Comparison of ENCODE assay signal across 1 cellular context in the genomic region with DNA sequence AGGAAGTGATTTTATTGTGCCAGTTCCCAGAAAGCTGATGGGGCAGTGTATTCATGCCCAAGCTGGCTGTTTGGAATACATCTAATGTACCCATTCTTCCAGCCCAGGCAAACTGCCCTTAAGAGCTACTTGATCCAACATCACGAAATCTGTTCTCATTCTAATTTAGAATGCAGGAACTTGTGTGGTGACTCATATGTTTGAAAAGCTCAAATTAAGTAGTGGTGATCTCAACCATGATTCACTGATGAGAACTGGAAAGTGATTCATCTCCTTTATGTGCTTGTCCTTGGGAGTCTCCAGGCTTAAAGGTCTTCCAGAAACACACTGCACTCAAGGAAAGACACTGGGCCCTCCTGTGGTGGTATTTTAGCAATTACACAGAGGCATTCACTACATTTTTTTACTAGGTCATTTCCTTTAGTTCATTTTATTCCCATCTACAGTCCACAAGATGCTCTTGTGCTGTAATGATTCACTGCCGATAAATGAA.
TF ChIP-seq lines count a peak whose summit lies in the region.

No MANE protein-coding gene starts in this region.

TF ChIP-seq in HEK293, 187 proteins besides CTCF, POLR2A, EP300 and RAD21 (continued from another document):
- TF ChIP-seq, protein P1, sequence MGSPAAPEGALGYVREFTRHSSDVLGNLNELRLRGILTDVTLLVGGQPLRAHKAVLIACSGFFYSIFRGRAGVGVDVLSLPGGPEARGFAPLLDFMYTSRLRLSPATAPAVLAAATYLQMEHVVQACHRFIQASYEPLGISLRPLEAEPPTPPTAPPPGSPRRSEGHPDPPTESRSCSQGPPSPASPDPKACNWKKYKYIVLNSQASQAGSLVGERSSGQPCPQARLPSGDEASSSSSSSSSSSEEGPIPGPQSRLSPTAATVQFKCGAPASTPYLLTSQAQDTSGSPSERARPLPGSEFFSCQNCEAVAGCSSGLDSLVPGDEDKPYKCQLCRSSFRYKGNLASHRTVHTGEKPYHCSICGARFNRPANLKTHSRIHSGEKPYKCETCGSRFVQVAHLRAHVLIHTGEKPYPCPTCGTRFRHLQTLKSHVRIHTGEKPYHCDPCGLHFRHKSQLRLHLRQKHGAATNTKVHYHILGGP (tag by site-specific recombination; IDR thresholded peaks at IDR 0.05): peak; percentile 81
- TF ChIP-seq GFI1B (tag by site-specific recombination; IDR thresholded peaks at IDR 0.05): 0 out of 2 replicates have a peak, but pooled peaks have one; percentile 24
